Comparison of ENCODE assay signal across 8 cellular contexts in genomic region chr6:33418690-33419291, GRCh38. TPM values are rescaled to one million over a fixed set of nuclear protein-coding genes. Genes with fewer than 3 reads are reported as not detected.
A peak's percentile ranks its signal among the peaks of the same experiment; 100 is the strongest.
DNase-seq lines count a peak whose midpoint lies in the region; ATAC-seq and TF ChIP-seq lines count a peak whose summit lies in the region.

No MANE protein-coding gene starts in this region.

- H3K4me3 Mint-ChIP-seq in activated naive CD8-positive, alpha-beta T cell treated with anti-CD3 and anti-CD28 coated beads, Interleukin-2, amount 50 U/mL, for 24 hours = peak overlapping the region; percentile 91
- H3K4me3 Mint-ChIP-seq in immature natural killer cell = peak overlapping the region; percentile 94 to 96 (median 94)
- peak overlapping the region; percentile 96 for H3K4me3 Mint-ChIP-seq in stimulated activated naive CD8-positive, alpha-beta T cell treated with anti-CD3 and anti-CD28 coated beads, Interleukin-15, Interleukin-2, amounts not matched to agents 100 ng/mL and 50 ng/mL, for 24 hours

- H3K4me1 Mint-ChIP-seq in activated naive CD8-positive, alpha-beta T cell treated with anti-CD3 and anti-CD28 coated beads, Interleukin-2, amount 50 U/mL, for 24 hours = peaks cover 64% of the 10 kb centered on the region
- peaks cover 57 to 65% of the 10 kb centered on the region in 2 donors for H3K4me1 Mint-ChIP-seq in immature natural killer cell
- H3K4me1 Mint-ChIP-seq in stimulated activated naive CD8-positive, alpha-beta T cell treated with anti-CD3 and anti-CD28 coated beads, Interleukin-15, Interleukin-2, amounts not matched to agents 100 ng/mL and 50 ng/mL, for 24 hours (ENCODE audit: low read depth) = peaks cover 64% of the 10 kb centered on the region

- H3K36me3 ChIP-seq in HUES6 (ENCODE audit: control insufficient read depth, insufficient read depth, low read length) = peaks cover 38% of the 10 kb centered on the region

- peaks cover 29% of the 10 kb centered on the region for H3K4me1 ChIP-seq in HUES6 (ENCODE audit: control insufficient read depth, insufficient read depth, low read length)

- H3K9me3 Mint-ChIP-seq in activated naive CD8-positive, alpha-beta T cell treated with anti-CD3 and anti-CD28 coated beads, Interleukin-2, amount 50 U/mL, for 24 hours = no peaks in the 10 kb centered on the region
- H3K9me3 Mint-ChIP-seq in immature natural killer cell = no peaks in the 10 kb centered on the region
- no peaks in the 10 kb centered on the region for H3K9me3 Mint-ChIP-seq in stimulated activated naive CD8-positive, alpha-beta T cell treated with anti-CD3 and anti-CD28 coated beads, Interleukin-15, Interleukin-2, amounts not matched to agents 100 ng/mL and 50 ng/mL, for 24 hours

- peak; percentile 74 for DNase-seq in activated naive CD8-positive, alpha-beta T cell treated with anti-CD3 and anti-CD28 coated beads, Interleukin-2, amount 50 U/mL, for 24 hours
- DNase-seq in immature natural killer cell = peak; percentile 41 to 50 (median 44)

- no peaks in the 10 kb centered on the region for H3K27me3 ChIP-seq in HUES6 (ENCODE audit: control insufficient read depth, insufficient read depth, low read length)

- no peak for TF ChIP-seq CTCF in 22Rv1 (IDR thresholded peaks at IDR 0.05)

- peak; percentile 12 for ATAC-seq in activated naive CD8-positive, alpha-beta T cell treated with anti-CD3 and anti-CD28 coated beads, Interleukin-2, amount 50 U/mL, for 24 hours
- ATAC-seq in GM21447 (IDR thresholded peaks at IDR 0.05; ENCODE audit: unreplicated experiment) (no peak), GM18873 (IDR thresholded peaks at IDR 0.05; ENCODE audit: low FRiP score, unreplicated experiment) (no peak), GM18502 (IDR thresholded peaks at IDR 0.05; ENCODE audit: poor library complexity, unreplicated experiment) (no peak)

- H3K36me3 Mint-ChIP-seq in activated naive CD8-positive, alpha-beta T cell treated with anti-CD3 and anti-CD28 coated beads, Interleukin-2, amount 50 U/mL, for 24 hours (ENCODE audit: low read depth) = peaks cover 6% of the 10 kb centered on the region
- H3K36me3 Mint-ChIP-seq in immature natural killer cell = peaks cover 0 to 15% (median 0%) of the 10 kb centered on the region in 3 donors
- peaks cover 23% of the 10 kb centered on the region for H3K36me3 Mint-ChIP-seq in stimulated activated naive CD8-positive, alpha-beta T cell treated with anti-CD3 and anti-CD28 coated beads, Interleukin-15, Interleukin-2, amounts not matched to agents 100 ng/mL and 50 ng/mL, for 24 hours (ENCODE audit: low read depth)

- peak overlapping the region; percentile 98 for H3K27ac Mint-ChIP-seq in activated naive CD8-positive, alpha-beta T cell treated with anti-CD3 and anti-CD28 coated beads, Interleukin-2, amount 50 U/mL, for 24 hours
- H3K27ac Mint-ChIP-seq in immature natural killer cell = peak overlapping the region; percentile 97 to 100 (median 100)
- H3K27ac Mint-ChIP-seq in stimulated activated naive CD8-positive, alpha-beta T cell treated with anti-CD3 and anti-CD28 coated beads, Interleukin-15, Interleukin-2, amounts not matched to agents 100 ng/mL and 50 ng/mL, for 24 hours = peak overlapping the region; percentile 100

- H3K27me3 Mint-ChIP-seq in activated naive CD8-positive, alpha-beta T cell treated with anti-CD3 and anti-CD28 coated beads, Interleukin-2, amount 50 U/mL, for 24 hours = no peaks in the 10 kb centered on the region
- H3K27me3 Mint-ChIP-seq in immature natural killer cell (ENCODE audit: low read depth in 3 of 3) = peaks cover 12 to 25% (median 20%) of the 10 kb centered on the region in 3 donors
- H3K27me3 Mint-ChIP-seq in stimulated activated naive CD8-positive, alpha-beta T cell treated with anti-CD3 and anti-CD28 coated beads, Interleukin-15, Interleukin-2, amounts not matched to agents 100 ng/mL and 50 ng/mL, for 24 hours = no peaks in the 10 kb centered on the region

- H3K4me3 ChIP-seq in HUES6 (ENCODE audit: low read depth, low read length) = peak overlapping the region; percentile 90

- no peaks in the 10 kb centered on the region for H3K9me3 ChIP-seq in HUES6 (ENCODE audit: control insufficient read depth, insufficient read depth, low read depth, low read length)

- H3K27ac ChIP-seq in 22Rv1 (peak overlapping the region; percentile 88), HUES6 (ENCODE audit: low read depth, low read length) (peak overlapping the region; percentile 77)

- H3K9ac ChIP-seq in HUES6 (ENCODE audit: low read length) = peak overlapping the region; percentile 81

RNA-seq across cellular contexts. Expression of gene CUTA, which starts 0.9 kb away (rescaled TPM):
- polyA plus RNA-seq in immature natural killer cell = 100 to 1,000 TPM; 367 to 404 (median 404) TPM

RNA-seq across cellular contexts. Expression of gene SYNGAP1, which starts 1.1 kb away (rescaled TPM):
- polyA plus RNA-seq in immature natural killer cell = under 1 TPM; 0.02 to 0.32 (median 0.20) TPM

RNA-seq across cellular contexts. Expression of gene PHF1, which starts 8.0 kb away (rescaled TPM):
- polyA plus RNA-seq in immature natural killer cell = 10 to 100 TPM; 22.7 to 36.5 (median 29.8) TPM

RNA-seq across cellular contexts. Expression of gene KIFC1, which starts 27.2 kb away (rescaled TPM):
- 1 to 10 TPM in 2 of 3 donors, not detected in 1; 2.2 to 3.7 TPM for polyA plus RNA-seq in immature natural killer cell

RNA-seq across cellular contexts. Expression of gene ZBTB9, which starts 35.6 kb away (rescaled TPM):
- 1 to 10 TPM; 1.2 to 7.0 (median 3.0) TPM for polyA plus RNA-seq in immature natural killer cell
